37 cellular contexts compared by ENCODE assay signal in the genomic region with DNA sequence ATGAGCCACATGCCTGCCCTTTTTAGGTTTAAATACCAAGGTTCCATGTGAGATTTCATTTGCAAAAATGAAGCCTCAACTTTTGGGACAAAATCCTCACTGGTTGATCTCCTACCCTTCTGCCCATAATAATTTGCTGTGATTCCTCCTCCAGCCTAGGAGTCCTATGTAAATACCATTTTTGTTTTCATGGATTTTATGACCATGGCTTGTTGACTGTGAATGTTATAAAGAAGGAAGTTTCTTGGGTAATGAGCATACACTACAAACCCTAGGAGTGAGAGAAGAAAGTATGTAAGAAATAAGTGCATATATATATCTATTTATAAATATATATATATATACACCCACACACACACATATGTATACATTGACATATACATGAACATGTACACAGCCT. TPM values are rescaled to one million over a fixed set of nuclear protein-coding genes. Genes with fewer than 3 reads are reported as not detected.
"Had no signal": no experiment of that assay in that cellular context is flagged by ENCODE, and none has a peak within 500 bp of the region (broad histone marks: within the 10 kb centered on the region; RNA-seq: fewer than 3 reads in every experiment).

No MANE protein-coding gene starts in this region.

- H3K27ac ChIP-seq: adrenal gland, body of pancreas, brain microvascular endothelial cell, breast epithelium, WERI-Rb-1 had no signal

- H3K4me3 ChIP-seq: adrenal gland, body of pancreas, breast epithelium had no signal

- H3K9me3 ChIP-seq: adrenal gland, body of pancreas, breast epithelium had no signal

- ATAC-seq: activated CD4-positive, CD25-positive, alpha-beta regulatory T cell treated with anti-CD3 and anti-CD28 coated beads, Interleukin-2, amount 50 U/mL, for 24 hours; activated CD8-positive, alpha-beta T cell treated with anti-CD3 and anti-CD28 coated beads for 36 hours; activated naive CD4-positive, alpha-beta T cell treated with anti-CD3 and anti-CD28 coated beads, Interleukin-2, amount 50 U/mL, for 72 hours; activated T-cell treated with anti-CD3 and anti-CD28 coated beads, Interleukin-2, amount 50 U/mL, for 4 hours; activated T-cell treated with anti-CD3 and anti-CD28 coated beads, Interleukin-2, amount 50 U/mL, for 72 hours; activated T-helper 17 cell treated with anti-CD3 and anti-CD28 coated beads, Interleukin-2, amount 50 U/mL, for 72 hours; body of pancreas; T-cell; WTC11 had no signal

- H3K36me3 ChIP-seq: adrenal gland, brain microvascular endothelial cell, breast epithelium, WERI-Rb-1 had no signal

- DNase-seq: activated CD4-positive, alpha-beta memory T cell treated with anti-CD3 and anti-CD28 coated beads for 36 hours; activated CD4-positive, alpha-beta T cell treated with anti-CD3 and anti-CD28 coated beads for 4 hours; activated CD4-positive, alpha-beta T cell treated with anti-CD3 and anti-CD28 coated beads, Interleukin-2, amount 10 ng/mL, durations not matched to agents 24 days and 14 days; activated CD4-positive, alpha-beta T cell treated with anti-CD3 and anti-CD28 coated beads, Interleukin-2, amount 50 U/mL, for 1 hour; activated CD4-positive, alpha-beta T cell treated with anti-CD3 and anti-CD28 coated beads, Interleukin-2, amount 50 U/mL, for 4 hours; activated CD4-positive, CD25-positive, alpha-beta regulatory T cell; activated CD8-positive, alpha-beta memory T cell treated with anti-CD3 and anti-CD28 coated beads, Interleukin-2, amount 50 U/mL, for 4 hours; activated CD8-positive, alpha-beta T cell treated with anti-CD3 and anti-CD28 coated beads for 36 hours; activated gamma-delta T cell treated with Interleukin-2 at 50 U/mL for 16 hours; activated naive CD4-positive, alpha-beta T cell; activated naive CD4-positive, alpha-beta T cell treated with anti-CD3 and anti-CD28 coated beads for 36 hours; activated naive CD4-positive, alpha-beta T cell treated with anti-CD3 and anti-CD28 coated beads, Interleukin-2, amount 50 U/mL, for 16 hours; activated naive CD8-positive, alpha-beta T cell treated with anti-CD3 and anti-CD28 coated beads for 36 hours; activated T-cell treated with anti-CD3 and anti-CD28 coated beads for 4 hours; activated T-cell treated with anti-CD3 and anti-CD28 coated beads, Interleukin-2, amount 50 U/mL, for 1 hour; activated T-cell treated with anti-CD3 and anti-CD28 coated beads, Interleukin-2, amount 50 U/mL, for 4 hours; activated T-cell treated with anti-CD3 and anti-CD28 coated beads, Interleukin-2, amount 50 U/mL, for 72 hours; adrenal gland; amniotic stem cell; aorta; body of pancreas; brain microvascular endothelial cell; central memory CD4-positive, alpha-beta T cell; T-cell; T-helper 2 cell; T-helper 9 cell; WERI-Rb-1 had no signal

- H3K4me1 ChIP-seq: breast epithelium had no signal

RNA-seq across cellular contexts. Expression of gene RLBP1, which starts 13.1 kb away (rescaled TPM):
- total RNA-seq: activated CD4-positive, alpha-beta memory T cell treated with anti-CD3 and anti-CD28 coated beads for 36 hours; activated CD4-positive, alpha-beta T cell treated with anti-CD3 and anti-CD28 coated beads, Interleukin-2, amount 10 ng/mL, durations not matched to agents 24 days and 14 days; activated CD8-positive, alpha-beta memory T cell treated with anti-CD3 and anti-CD28 coated beads for 36 hours; activated CD8-positive, alpha-beta T cell treated with anti-CD3 and anti-CD28 coated beads for 36 hours; activated naive CD4-positive, alpha-beta T cell treated with anti-CD3 and anti-CD28 coated beads for 36 hours; activated naive CD4-positive, alpha-beta T cell treated with anti-CD3 and anti-CD28 coated beads, Interleukin-2, amount 50 U/mL, for 72 hours; activated naive CD8-positive, alpha-beta T cell treated with anti-CD3 and anti-CD28 coated beads for 36 hours; activated T-cell treated with anti-CD3 and anti-CD28 coated beads, Interleukin-2, amount 50 U/mL, for 4 hours; activated T-helper 1 cell treated with anti-CD3 and anti-CD28 coated beads, Interleukin-12 subunit alpha, Interleukin-12 subunit beta, Interleukin-2, Interleukin-4 antibody, amounts not matched to agents 30 ng/mL and 10 ng/mL and 1 ng/mL, durations not matched to agents 14 hours and 24 hours and 36 hours; activated T-helper 17 cell treated with anti-CD3 and anti-CD28 coated beads, Interleukin-2, amount 50 U/mL, for 72 hours; adrenal gland; aorta; astrocyte; body of pancreas; breast epithelium; cardiac septum; T-cell; T-helper 1 cell treated with Interleukin-12 subunit alpha and Interleukin-12 subunit beta and Interleukin-4 antibody, amounts not matched to agents 30 ng/mL and 1 ng/mL, for 36 hours; WTC11 had no signal
